ENCODE assay signal across 16 cellular contexts in genomic region chr2:215388002-215388728, GRCh38.
"Had no signal": no experiment of that assay in that cellular context is flagged by ENCODE, and none has a peak within 500 bp of the region (broad histone marks: within the 10 kb centered on the region; RNA-seq: fewer than 3 reads in every experiment).

No MANE protein-coding gene starts in this region.

- FAIRE-seq: pancreas had no signal

- H3K36me3 ChIP-seq: neural progenitor cell, pancreas had no signal

- H2AFZ ChIP-seq: neural progenitor cell had no signal

- H3K9me3 ChIP-seq: esophagus squamous epithelium, pancreas had no signal

- H3K4me1 ChIP-seq: esophagus squamous epithelium, neural progenitor cell, pancreas had no signal

- ATAC-seq: activated CD4-positive, CD25-positive, alpha-beta regulatory T cell treated with anti-CD3 and anti-CD28 coated beads, Interleukin-2, amount 50 U/mL, for 24 hours; activated CD8-positive, alpha-beta T cell treated with anti-CD3 and anti-CD28 coated beads, Interleukin-2, amount 10 ng/mL, durations not matched to agents 7 days and 5 days; activated naive CD8-positive, alpha-beta T cell treated with anti-CD3 and anti-CD28 coated beads, Interleukin-2, amount 50 U/mL, for 24 hours; activated T-cell treated with anti-CD3 and anti-CD28 coated beads, Interleukin-2, amount 50 U/mL, for 4 hours; naive thymus-derived CD4-positive, alpha-beta T cell; pancreas; stimulated activated naive B cell treated with anti-CD40 and anti-IgM and Interleukin-4, amounts not matched to agents 10 μg/mL and 1 μg/mL and 100 μg/mL, for 72 hours had no signal

- DNase-seq: activated CD4-positive, alpha-beta T cell treated with anti-CD3 and anti-CD28 coated beads, Interleukin-2, amount 10 ng/mL, durations not matched to agents 7 days and 5 days; activated CD8-positive, alpha-beta T cell treated with anti-CD3 and anti-CD28 coated beads, Interleukin-2, amount 10 ng/mL, durations not matched to agents 7 days and 5 days; activated naive CD4-positive, alpha-beta T cell treated with anti-CD3 and anti-CD28 coated beads, Interleukin-2, amount 10 ng/mL, durations not matched to agents 7 days and 5 days; activated naive CD8-positive, alpha-beta T cell treated with anti-CD3 and anti-CD28 coated beads, Interleukin-2, amount 50 U/mL, for 24 hours; activated T-cell treated with anti-CD3 and anti-CD28 coated beads, Interleukin-2, amount 50 U/mL, for 4 hours; anterior cingulate cortex; cortex of kidney; effector CD4-positive, alpha-beta T cell; esophagus squamous epithelium; mesendoderm; naive thymus-derived CD4-positive, alpha-beta T cell; pancreas; stimulated activated naive B cell treated with anti-CD40 and anti-IgM and Interleukin-4, amounts not matched to agents 10 μg/mL and 1 μg/mL and 100 μg/mL, for 72 hours had no signal

- H3K9ac ChIP-seq: neural progenitor cell had no signal

- H3K27me3 ChIP-seq: brain microvascular endothelial cell, esophagus squamous epithelium, neural progenitor cell, pancreas had no signal

- H3K27ac ChIP-seq: esophagus squamous epithelium, neural progenitor cell, pancreas had no signal

- H3K4me2 ChIP-seq: neural progenitor cell had no signal

- H3K4me3 ChIP-seq: esophagus squamous epithelium, neural progenitor cell, pancreas had no signal
